11 cellular contexts compared by ENCODE assay signal in genomic region chr4:163866728-163867313, GRCh38.
DNase-seq lines count a peak whose midpoint lies in the region; ATAC-seq and TF ChIP-seq lines count a peak whose summit lies in the region.
"Had no signal": no experiment of that assay in that cellular context is flagged by ENCODE, and none has a peak within 500 bp of the region (broad histone marks: within the 10 kb centered on the region; RNA-seq: fewer than 3 reads in every experiment).

No MANE protein-coding gene starts in this region.

- no peaks in the 10 kb centered on the region for H3K36me3 Mint-ChIP-seq in naive thymus-derived CD8-positive, alpha-beta T cell
- H3K36me3 Mint-ChIP-seq: activated naive CD4-positive, alpha-beta T cell treated with anti-CD3 and anti-CD28 coated beads, Interleukin-2, amount 50 U/mL, for 24 hours; WTC11 had no signal

- no peak overlapping the region for H3K27ac Mint-ChIP-seq in naive thymus-derived CD8-positive, alpha-beta T cell
- H3K27ac Mint-ChIP-seq: activated naive CD4-positive, alpha-beta T cell treated with anti-CD3 and anti-CD28 coated beads, Interleukin-2, amount 50 U/mL, for 24 hours; WTC11 had no signal

- H3K4me3 ChIP-seq in epithelial cell of esophagus (ENCODE audit: low read length) (no peak overlapping the region), foreskin fibroblast (ENCODE audit: low read depth in 1 of 2, low read length in 2 of 2) (no peak overlapping the region)
- H3K4me3 ChIP-seq: ovary had no signal

- ATAC-seq in GM18517 (IDR thresholded peaks at IDR 0.05; ENCODE audit: unreplicated experiment) (peak; percentile 56), GM21825 (IDR thresholded peaks at IDR 0.05; ENCODE audit: unreplicated experiment) (peak; percentile 67), HG02840 (IDR thresholded peaks at IDR 0.05; ENCODE audit: low FRiP score, unreplicated experiment) (no peak), omental fat pad (ENCODE audit: low FRiP score) (no peak)
- no peak for ATAC-seq in naive thymus-derived CD8-positive, alpha-beta T cell
- ATAC-seq: WTC11 had no signal

- DNase-seq in HS-27A (ENCODE audit: low read depth) (peak; percentile 14), epithelial cell of esophagus (ENCODE audit: low read depth) (peak; percentile 84), omental fat pad (ENCODE audit: low spot score) (no peak), foreskin fibroblast (no peak)
- DNase-seq in naive thymus-derived CD8-positive, alpha-beta T cell: no peak
- DNase-seq: ovary had no signal

- no peak overlapping the region for H3K4me3 Mint-ChIP-seq in naive thymus-derived CD8-positive, alpha-beta T cell
- H3K4me3 Mint-ChIP-seq: activated naive CD4-positive, alpha-beta T cell treated with anti-CD3 and anti-CD28 coated beads, Interleukin-2, amount 50 U/mL, for 24 hours; WTC11 had no signal

- peaks cover 0 to 2% (median 0%) of the 10 kb centered on the region in 4 donors for H3K4me1 Mint-ChIP-seq in naive thymus-derived CD8-positive, alpha-beta T cell
- H3K4me1 Mint-ChIP-seq: activated naive CD4-positive, alpha-beta T cell treated with anti-CD3 and anti-CD28 coated beads, Interleukin-2, amount 50 U/mL, for 24 hours; WTC11 had no signal

- TF ChIP-seq CTCF in epithelial cell of esophagus (IDR thresholded peaks at IDR 0.05; ENCODE audit: insufficient read depth, low read depth, low read length, missing control alignments) (no peak), omental fat pad (IDR thresholded peaks at IDR 0.05) (no peak), foreskin fibroblast (IDR thresholded peaks at IDR 0.05; ENCODE audit: low read depth, low read length) (no peak)

- POLR2A ChIA-PET in naive thymus-derived CD8-positive, alpha-beta T cell (lab: Charles Lee): no interaction called here

- no peaks in the 10 kb centered on the region for H3K27me3 Mint-ChIP-seq in naive thymus-derived CD8-positive, alpha-beta T cell

- no peaks in the 10 kb centered on the region for H3K9me3 Mint-ChIP-seq in naive thymus-derived CD8-positive, alpha-beta T cell
- H3K9me3 Mint-ChIP-seq: activated naive CD4-positive, alpha-beta T cell treated with anti-CD3 and anti-CD28 coated beads, Interleukin-2, amount 50 U/mL, for 24 hours; WTC11 had no signal

Comparison
In these comparisons a context has a peak if more than half of its experiments do, and no peak if none do; other contexts are left out.
1. ATAC-seq: peak in GM18517 (single experiment) and GM21825 (single experiment); none in naive thymus-derived CD8-positive, alpha-beta T cell (0 of 2), HG02840 (single experiment) and omental fat pad (single experiment).
2. DNase-seq: peak in HS-27A (single experiment) and epithelial cell of esophagus (single experiment); none in naive thymus-derived CD8-positive, alpha-beta T cell (0 of 10), omental fat pad (single experiment) and foreskin fibroblast (0 of 2).